Comparison of ENCODE assay signal across 10 cellular contexts in genomic region chr4:9214701-9215100, GRCh38. TPM values are rescaled to one million over a fixed set of nuclear protein-coding genes. Genes with fewer than 3 reads are reported as not detected.
"Had no signal": no experiment of that assay in that cellular context is flagged by ENCODE, and none has a peak within 500 bp of the region (broad histone marks: within the 10 kb centered on the region; RNA-seq: fewer than 3 reads in every experiment).

No MANE protein-coding gene starts in this region.

RNA-seq across cellular contexts. Expression of gene USP17L11, which starts 0.5 kb away (rescaled TPM):
- total RNA-seq: esophagus muscularis mucosa, fibroblast of villous mesenchyme, gastrocnemius medialis, heart right ventricle, lower leg skin, mesothelial cell of epicardium, occipital lobe, skeletal muscle tissue, uterus had no signal
- polyA plus RNA-seq: heart right ventricle, thymus had no signal

RNA-seq across cellular contexts. Expression of gene USP17L10, which starts 4.2 kb away (rescaled TPM):
- total RNA-seq: esophagus muscularis mucosa, fibroblast of villous mesenchyme, gastrocnemius medialis, heart right ventricle, lower leg skin, mesothelial cell of epicardium, occipital lobe, skeletal muscle tissue, uterus had no signal
- polyA plus RNA-seq: heart right ventricle, thymus had no signal

RNA-seq across cellular contexts. Expression of gene USP17L12, which starts 5.3 kb away (rescaled TPM):
- total RNA-seq: esophagus muscularis mucosa, fibroblast of villous mesenchyme, gastrocnemius medialis, heart right ventricle, lower leg skin, mesothelial cell of epicardium, occipital lobe, skeletal muscle tissue, uterus had no signal
- polyA plus RNA-seq: heart right ventricle, thymus had no signal

RNA-seq across cellular contexts. Expression of gene USP17L13, which starts 10.0 kb away (rescaled TPM):
- total RNA-seq: esophagus muscularis mucosa, fibroblast of villous mesenchyme, gastrocnemius medialis, heart right ventricle, lower leg skin, mesothelial cell of epicardium, occipital lobe, skeletal muscle tissue, uterus had no signal
- polyA plus RNA-seq: heart right ventricle, thymus had no signal

RNA-seq across cellular contexts. Expression of gene USP17L15, which starts 19.5 kb away (rescaled TPM):
- total RNA-seq: esophagus muscularis mucosa, fibroblast of villous mesenchyme, gastrocnemius medialis, heart right ventricle, lower leg skin, mesothelial cell of epicardium, occipital lobe, skeletal muscle tissue had no signal
- polyA plus RNA-seq: heart right ventricle had no signal
